Comparison of ENCODE assay signal across 11 cellular contexts in the genomic region with DNA sequence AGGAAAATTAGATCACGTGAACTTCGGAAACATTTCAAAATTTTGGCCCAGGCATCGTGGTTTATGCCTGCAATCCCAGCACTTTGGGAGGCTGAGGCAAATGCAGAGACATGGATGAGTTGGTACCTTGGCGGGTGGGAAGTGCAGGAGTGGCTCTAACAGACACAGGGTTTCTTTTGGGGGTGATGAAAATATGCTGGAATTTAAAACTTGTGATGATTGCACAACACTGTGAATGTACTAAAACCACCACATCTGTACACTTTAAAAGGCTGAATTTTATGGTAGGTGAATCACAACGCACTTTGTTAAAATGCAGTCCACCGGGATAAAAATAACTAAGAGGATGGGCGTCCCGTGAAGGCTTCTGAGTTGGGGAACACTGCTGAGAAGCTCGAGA. TPM values are rescaled to one million over a fixed set of nuclear protein-coding genes. Genes with fewer than 3 reads are reported as not detected.
A peak's percentile ranks its signal among the peaks of the same experiment; 100 is the strongest.
DNase-seq lines count a peak whose midpoint lies in the region; ATAC-seq and TF ChIP-seq lines count a peak whose summit lies in the region.
"Had no signal": no experiment of that assay in that cellular context is flagged by ENCODE, and none has a peak within 500 bp of the region (broad histone marks: within the 10 kb centered on the region; RNA-seq: fewer than 3 reads in every experiment).

No MANE protein-coding gene starts in this region.

- TF ChIP-seq CTCF in cardiac muscle cell (IDR thresholded peaks at IDR 0.05; ENCODE audit: low read depth, low read length) (no peak), brain microvascular endothelial cell (IDR thresholded peaks at IDR 0.05; ENCODE audit: low read depth, low read length, missing control alignments) (no peak), kidney epithelial cell (IDR thresholded peaks at IDR 0.05; ENCODE audit: insufficient read depth, low read length, poor library complexity, severe bottlenecking) (no peak), upper lobe of right lung (IDR thresholded peaks at IDR 0.05) (no peak), progenitor cell of endocrine pancreas (IDR thresholded peaks at IDR 0.05; ENCODE audit: unreplicated experiment) (no peak)

- H3K27me3 ChIP-seq in cardiac muscle cell (no peaks in the 10 kb centered on the region), brain microvascular endothelial cell (replicated peaks) (no peaks in the 10 kb centered on the region), kidney epithelial cell (ENCODE audit: control insufficient read depth, insufficient read depth, low read length) (no peaks in the 10 kb centered on the region), upper lobe of right lung (no peaks in the 10 kb centered on the region)
- H3K27me3 ChIP-seq: ascending aorta had no signal

- H3K36me3 ChIP-seq in cardiac muscle cell (peaks cover 8% of the 10 kb centered on the region), brain microvascular endothelial cell (replicated peaks) (peaks cover 4% of the 10 kb centered on the region), kidney epithelial cell (ENCODE audit: control insufficient read depth, insufficient read depth, low read length) (no peaks in the 10 kb centered on the region), upper lobe of right lung (peaks cover 9% of the 10 kb centered on the region)

- H3K27ac ChIP-seq in cardiac muscle cell (peak overlapping the region; percentile 52), brain microvascular endothelial cell (no peak overlapping the region), upper lobe of right lung (peak overlapping the region; percentile 75)

- no peak overlapping the region for H3K4me3 Mint-ChIP-seq in progenitor cell of endocrine pancreas (ENCODE audit: low read depth)
- H3K4me3 Mint-ChIP-seq: activated CD4-positive, alpha-beta memory T cell treated with anti-CD3 and anti-CD28 coated beads, Interleukin-2, amount 10 ng/mL, durations not matched to agents 7 days and 5 days had no signal

- H3K9me3 Mint-ChIP-seq in progenitor cell of endocrine pancreas (ENCODE audit: low read depth), result no peaks in the 10 kb centered on the region
- H3K9me3 Mint-ChIP-seq: activated CD4-positive, alpha-beta memory T cell treated with anti-CD3 and anti-CD28 coated beads, Interleukin-2, amount 10 ng/mL, durations not matched to agents 7 days and 5 days had no signal

- ATAC-seq in upper lobe of right lung (no peak), HG03139 (IDR thresholded peaks at IDR 0.05; ENCODE audit: unreplicated experiment) (no peak)

- no peaks in the 10 kb centered on the region for H3K27me3 Mint-ChIP-seq in progenitor cell of endocrine pancreas
- H3K27me3 Mint-ChIP-seq: activated CD4-positive, alpha-beta memory T cell treated with anti-CD3 and anti-CD28 coated beads, Interleukin-2, amount 10 ng/mL, durations not matched to agents 7 days and 5 days had no signal

- peaks cover 4% of the 10 kb centered on the region for H3K36me3 Mint-ChIP-seq in progenitor cell of endocrine pancreas (ENCODE audit: insufficient read depth)

- H3K27ac Mint-ChIP-seq in progenitor cell of endocrine pancreas, result no peak overlapping the region
- H3K27ac Mint-ChIP-seq: activated CD4-positive, alpha-beta memory T cell treated with anti-CD3 and anti-CD28 coated beads, Interleukin-2, amount 10 ng/mL, durations not matched to agents 7 days and 5 days had no signal

- H3K4me1 ChIP-seq in cardiac muscle cell (ENCODE audit: low read depth), result peaks cover 23% of the 10 kb centered on the region
- peaks cover 56% of the 10 kb centered on the region for H3K4me1 ChIP-seq in upper lobe of right lung

- H3K9me3 ChIP-seq in cardiac muscle cell (ENCODE audit: low read depth) (no peaks in the 10 kb centered on the region), upper lobe of right lung (no peaks in the 10 kb centered on the region)
- H3K9me3 ChIP-seq: ascending aorta had no signal

- intact Hi-C loops in cardiac septum (cut with DNase I) (no loop called here), upper lobe of right lung (cut with DNase I) (no loop called here)

- in situ Hi-C loops in brain microvascular endothelial cell (cut with HindIII; ENCODE audit: low pct_ligation_motif_present, low sequenced_read_pairs), result no loop called here

- DNase-seq in cardiac muscle cell (ENCODE audit: low read depth in 1 of 2, low spot score in 1 of 2), result peak in 1 of 2 donors; percentile 90
- no peak for DNase-seq in cardiac septum (ENCODE audit: low spot score)
- DNase-seq in brain microvascular endothelial cell, result peak; percentile 32
- DNase-seq in kidney epithelial cell (ENCODE audit: low read depth), result peak; percentile 73
- no peak for DNase-seq in upper lobe of right lung
- DNase-seq in progenitor cell of endocrine pancreas (ENCODE audit: low spot score, unreplicated experiment), result no peak
- DNase-seq in NCI-H82 (lab: John Stamatoyannopoulos, UW), result no peak
- DNase-seq: activated CD4-positive, alpha-beta memory T cell treated with anti-CD3 and anti-CD28 coated beads, Interleukin-2, amount 10 ng/mL, durations not matched to agents 7 days and 5 days; NCI-H187 had no signal

- no peak overlapping the region for H3K4me3 ChIP-seq in cardiac muscle cell
- no peak overlapping the region for H3K4me3 ChIP-seq in brain microvascular endothelial cell (ENCODE audit: low read depth, low read length)
- H3K4me3 ChIP-seq in kidney epithelial cell (ENCODE audit: low read depth, low read length), result no peak overlapping the region
- no peak overlapping the region for H3K4me3 ChIP-seq in upper lobe of right lung

- H3K4me1 Mint-ChIP-seq in progenitor cell of endocrine pancreas (ENCODE audit: low read depth), result peaks cover 1% of the 10 kb centered on the region

RNA-seq across cellular contexts. Expression of a gene that starts 47.2 kb away (rescaled TPM):
- total RNA-seq in cardiac muscle cell (46.9 and 54.1 TPM in 2 replicates), cardiac septum (30.6 TPM), kidney epithelial cell (23.1 and 27.6 TPM in 2 replicates), upper lobe of right lung (73.4 TPM), progenitor cell of endocrine pancreas (93.6 and 106 TPM in 2 replicates)
- polyA plus RNA-seq in cardiac muscle cell, result 25.7 and 31.1 TPM in 2 replicates

Comparison
In these comparisons a context has a peak if more than half of its experiments do, and no peak if none do; other contexts are left out.
1. DNase-seq: peak in brain microvascular endothelial cell (single experiment) and kidney epithelial cell (single experiment); none in cardiac septum (single experiment), upper lobe of right lung (single experiment), progenitor cell of endocrine pancreas (single experiment) and NCI-H82 (single experiment).